In the genomic region with DNA sequence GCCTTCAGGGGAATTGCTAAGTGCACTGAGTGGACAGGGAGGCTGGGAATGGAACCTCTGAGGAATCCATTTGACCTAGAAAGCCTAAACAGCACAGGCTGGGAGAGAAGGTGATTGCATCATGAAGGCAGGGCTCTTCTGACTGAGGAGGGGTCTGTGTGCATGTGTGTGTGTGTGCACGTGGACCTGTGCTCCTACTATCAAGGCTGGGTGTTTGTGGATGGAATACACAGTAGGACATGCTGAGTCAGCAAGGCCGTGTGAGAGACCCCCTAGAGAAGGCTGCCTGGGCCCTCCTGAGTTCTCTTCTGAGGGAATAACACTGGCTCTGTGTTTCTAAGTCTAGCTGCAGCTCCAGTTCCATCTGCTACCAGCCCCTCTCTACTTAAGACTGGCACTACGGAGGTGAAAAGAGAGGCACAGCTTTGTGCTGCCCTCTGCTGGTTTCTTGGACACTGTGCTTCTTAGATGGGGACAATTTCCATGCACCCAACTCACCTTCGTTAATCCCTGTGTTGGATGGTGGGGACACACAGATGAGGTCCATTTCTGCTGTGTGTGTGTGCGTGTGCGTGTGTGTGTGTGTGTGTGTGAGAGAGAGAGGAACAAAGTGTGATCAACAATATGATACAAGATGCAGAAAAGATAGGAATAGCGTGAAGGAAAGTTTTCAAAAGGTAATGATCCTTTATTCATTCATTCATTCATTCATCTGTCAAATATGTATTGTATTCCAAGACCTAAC, we compare ENCODE assay signal across 8 cellular contexts. TPM values are rescaled to one million over a fixed set of nuclear protein-coding genes. Genes with fewer than 3 reads are reported as not detected.
DNase-seq lines count a peak whose midpoint lies in the region; ATAC-seq lines count a peak whose summit lies in the region.

No MANE protein-coding gene starts in this region.

- H3K27ac Mint-ChIP-seq in activated CD4-positive, alpha-beta T cell treated with anti-CD3 and anti-CD28 coated beads, Interleukin-2, amount 10 ng/mL, durations not matched to agents 24 days and 14 days = no peak overlapping the region

- peak; percentile 78 for DNase-seq in AG20443 (ENCODE audit: low spot score)
- DNase-seq in NCI-H69 (lab: John Stamatoyannopoulos, UW) = peak; percentile 76
- peak; percentile 91 for DNase-seq in activated CD4-positive, alpha-beta T cell treated with anti-CD3 and anti-CD28 coated beads, Interleukin-2, amount 10 ng/mL, durations not matched to agents 24 days and 14 days
- peak; percentile 97 for DNase-seq in dermis blood vessel endothelial cell
- DNase-seq in medulla oblongata (ENCODE audit: extremely low spot score) = peak; percentile 88
- DNase-seq in stimulated activated CD8-positive, alpha-beta memory T cell treated with anti-CD3 and anti-CD28 coated beads, Interleukin-15, amount 100 ng/mL, for 4 hours (ENCODE audit: low read depth in 2 of 2) = peak; percentile 10 to 45

- no peak overlapping the region for H3K4me3 Mint-ChIP-seq in activated CD4-positive, alpha-beta T cell treated with anti-CD3 and anti-CD28 coated beads, Interleukin-2, amount 10 ng/mL, durations not matched to agents 24 days and 14 days

- peak; percentile 92 for ATAC-seq in GM19023 (IDR thresholded peaks at IDR 0.05; ENCODE audit: unreplicated experiment)
- peak; percentile 69 for ATAC-seq in HG03521 (IDR thresholded peaks at IDR 0.05; ENCODE audit: unreplicated experiment)

- intact Hi-C loops in activated CD4-positive, alpha-beta T cell treated with anti-CD3 and anti-CD28 coated beads, Interleukin-2, amount 10 ng/mL, durations not matched to agents 24 days and 14 days (cut with micrococcal nuclease) = loop anchor here (1.0 to 10.0 kb wide), 4 partner anchors 103 to 283 kb away; no protein-coding TSS in a partner anchor

- H3K36me3 Mint-ChIP-seq in activated CD4-positive, alpha-beta T cell treated with anti-CD3 and anti-CD28 coated beads, Interleukin-2, amount 10 ng/mL, durations not matched to agents 24 days and 14 days (ENCODE audit: low read depth) = no peaks in the 10 kb centered on the region

- H3K4me1 Mint-ChIP-seq in activated CD4-positive, alpha-beta T cell treated with anti-CD3 and anti-CD28 coated beads, Interleukin-2, amount 10 ng/mL, durations not matched to agents 24 days and 14 days = no peaks in the 10 kb centered on the region

- peaks cover 25% of the 10 kb centered on the region for H3K27me3 Mint-ChIP-seq in activated CD4-positive, alpha-beta T cell treated with anti-CD3 and anti-CD28 coated beads, Interleukin-2, amount 10 ng/mL, durations not matched to agents 24 days and 14 days

- H3K9me3 Mint-ChIP-seq in activated CD4-positive, alpha-beta T cell treated with anti-CD3 and anti-CD28 coated beads, Interleukin-2, amount 10 ng/mL, durations not matched to agents 24 days and 14 days = no peaks in the 10 kb centered on the region

RNA-seq across cellular contexts. Expression of a gene that starts 6.2 kb away (rescaled TPM):
- 63.9 and 70.4 TPM in 2 replicates for total RNA-seq in activated CD4-positive, alpha-beta T cell treated with anti-CD3 and anti-CD28 coated beads, Interleukin-2, amount 10 ng/mL, durations not matched to agents 24 days and 14 days
- 90.7 and 155 TPM in 2 replicates for total RNA-seq in dermis blood vessel endothelial cell

RNA-seq across cellular contexts. Expression of a gene that starts 53.5 kb away (rescaled TPM):
- total RNA-seq in activated CD4-positive, alpha-beta T cell treated with anti-CD3 and anti-CD28 coated beads, Interleukin-2, amount 10 ng/mL, durations not matched to agents 24 days and 14 days = not detected in 2 replicates
- 0.34 TPM in 1 of 2 replicates, not detected in the other for total RNA-seq in dermis blood vessel endothelial cell

RNA-seq across cellular contexts. Expression of a gene that starts 57.0 kb away (rescaled TPM):
- total RNA-seq in activated CD4-positive, alpha-beta T cell treated with anti-CD3 and anti-CD28 coated beads, Interleukin-2, amount 10 ng/mL, durations not matched to agents 24 days and 14 days = 41.6 and 43.1 TPM in 2 replicates
- total RNA-seq in dermis blood vessel endothelial cell = 36.2 and 42.3 TPM in 2 replicates

Comparison
In these comparisons a context has a peak if more than half of its experiments do, and no peak if none do; other contexts are left out.
1. Peak in every context shown above with its lines: DNase-seq and ATAC-seq.
2. DNase-seq: peak in every context shown above with its lines; median percentile 97 in dermis blood vessel endothelial cell; 91 in activated CD4-positive, alpha-beta T cell treated with anti-CD3 and anti-CD28 coated beads, Interleukin-2, amount 10 ng/mL, durations not matched to agents 24 days and 14 days; 88 in medulla oblongata; 78 in AG20443; 76 in NCI-H69; 28 in stimulated activated CD8-positive, alpha-beta memory T cell treated with anti-CD3 and anti-CD28 coated beads, Interleukin-15, amount 100 ng/mL, for 4 hours.